Comparison of ENCODE assay signal across 1 cellular context in the genomic region with DNA sequence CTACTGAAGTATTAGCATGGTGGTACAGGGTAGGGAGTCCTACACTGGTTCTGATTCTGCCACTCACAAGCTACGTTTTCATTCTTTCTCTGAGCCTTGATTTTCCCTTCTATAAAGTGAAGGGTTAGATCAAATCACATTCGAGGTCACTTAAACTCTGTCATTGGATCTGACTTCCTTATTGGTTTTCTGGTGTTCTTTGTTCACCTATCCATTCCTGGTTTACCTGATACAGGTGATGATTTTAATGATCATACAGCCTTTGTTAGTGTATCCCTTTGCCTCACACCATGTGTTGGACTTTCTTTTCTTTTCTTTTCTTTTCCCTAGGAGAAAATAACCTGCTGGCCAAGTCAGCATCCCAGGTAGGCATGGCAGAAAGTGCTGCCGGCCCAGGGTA.
TF ChIP-seq lines count a peak whose summit lies in the region.

No MANE protein-coding gene starts in this region.

TF ChIP-seq in HepG2, 621 proteins besides CTCF, POLR2A, EP300 and RAD21 (continued from another document):
- TF ChIP-seq ZKSCAN5 (CRISPR knock-in tag; IDR thresholded peaks at IDR 0.05) (no peak), THAP11 (CRISPR knock-in tag; IDR thresholded peaks at IDR 0.05) (no peak), SNAI1 (CRISPR knock-in tag; IDR thresholded peaks at IDR 0.05; ENCODE audit: borderline replicate concordance) (no peak), FOXP1 (IDR thresholded peaks at IDR 0.05) (no peak), FOXP1 (CRISPR knock-in tag; IDR thresholded peaks at IDR 0.05) (no peak)
